ENCODE assay signal across 11 cellular contexts in genomic region chr7:150384406-150385239, GRCh38. TPM values are rescaled to one million over a fixed set of nuclear protein-coding genes. Genes with fewer than 3 reads are reported as not detected.
DNase-seq lines count a peak whose midpoint lies in the region; ATAC-seq, FAIRE-seq and TF ChIP-seq lines count a peak whose summit lies in the region.
"Had no signal": no experiment of that assay in that cellular context is flagged by ENCODE, and none has a peak within 500 bp of the region (broad histone marks: within the 10 kb centered on the region; RNA-seq: fewer than 3 reads in every experiment).

No MANE protein-coding gene starts in this region.

- peaks cover 4% of the 10 kb centered on the region for H3K79me2 ChIP-seq in mammary epithelial cell (ENCODE audit: insufficient read depth, low read length)
- peaks cover 49% of the 10 kb centered on the region for H3K79me2 ChIP-seq in GM12878 (ENCODE audit: control insufficient read depth, insufficient read depth, low read length)

- H3K4me3 ChIP-seq in mammary epithelial cell (replicated peaks in 1 of 3; ENCODE audit: insufficient read depth in 1 of 3, low read depth in 2 of 3, low read length in 3 of 3) (no peak overlapping the region), GM12878 (no peak overlapping the region), upper lobe of right lung (no peak overlapping the region), testis (no peak overlapping the region)
- H3K4me3 ChIP-seq: thyroid gland had no signal

- no peaks in the 10 kb centered on the region for H3K27me3 ChIP-seq in mammary epithelial cell (ENCODE audit: insufficient read depth, low read length)
- no peaks in the 10 kb centered on the region for H3K27me3 ChIP-seq in GM12878 (replicated peaks in 1 of 2; ENCODE audit: control insufficient read depth in 2 of 2, insufficient read depth in 2 of 2, low read length in 1 of 2)
- no peaks in the 10 kb centered on the region for H3K27me3 ChIP-seq in upper lobe of right lung
- no peaks in the 10 kb centered on the region for H3K27me3 ChIP-seq in testis
- H3K27me3 ChIP-seq: thyroid gland had no signal

- no peak overlapping the region for H3K27ac ChIP-seq in mammary epithelial cell (ENCODE audit: insufficient read depth, low read depth, low read length)
- no peak overlapping the region; the same call in 1 of the 2 replicates for H3K27ac ChIP-seq in GM12878 (ENCODE audit: control insufficient read depth, insufficient read depth)
- H3K27ac ChIP-seq in upper lobe of right lung = no peak overlapping the region
- H3K27ac ChIP-seq in testis = no peak overlapping the region
- H3K27ac ChIP-seq: thyroid gland had no signal

- H3K4me1 Mint-ChIP-seq in MCF 10A (ENCODE audit: insufficient read depth, unreplicated experiment) = peaks cover 19% of the 10 kb centered on the region

- DNase-seq in MCF 10A (ENCODE audit: unreplicated experiment) = no peak
- no peak for DNase-seq in mammary epithelial cell
- DNase-seq in GM12878 (ENCODE audit: low read depth, low spot score) = no peak
- DNase-seq in midbrain (lab: John Stamatoyannopoulos, UW) = peak; percentile 51
- peak; percentile 59 for DNase-seq in upper lobe of right lung
- DNase-seq in NCI-H446 treated with DMSO at 0.1 percent for 48 hours (lab: John Stamatoyannopoulos, UW) = no peak
- no peak for DNase-seq in OCI-M2 (lab: John Stamatoyannopoulos, UW; ENCODE audit: unreplicated experiment)
- DNase-seq in testis = no peak
- DNase-seq: activated T-cell treated with anti-CD3 and anti-CD28 coated beads, Interleukin-2, amount 50 U/mL, for 24 hours; Right ventricle myocardium superior; thyroid gland had no signal

- H4K20me1 ChIP-seq in mammary epithelial cell (ENCODE audit: insufficient read depth, low read length) (no peaks in the 10 kb centered on the region), GM12878 (ENCODE audit: control insufficient read depth, insufficient read depth) (no peaks in the 10 kb centered on the region; the same call in 1 of the 2 replicates)

- SMC1A ChIA-PET in GM12878 (lab: Charles Lee; ENCODE audit: uncharacterized antibody, unreplicated experiment) = interaction anchor here (1.0 to 4.7 kb wide), 4 partner anchors 17 to 29 kb away, joined by 4 to 37 read pairs (median 8); a partner anchor contains a TSS

- H2AFZ ChIP-seq in mammary epithelial cell (ENCODE audit: low read depth, low read length) (no peak overlapping the region), GM12878 (ENCODE audit: control insufficient read depth, low read depth, low read length) (no peak overlapping the region)

- H3K4me3 Mint-ChIP-seq in MCF 10A (ENCODE audit: unreplicated experiment) = no peak overlapping the region
- H3K4me3 Mint-ChIP-seq: activated T-cell treated with anti-CD3 and anti-CD28 coated beads, Interleukin-2, amount 50 U/mL, for 24 hours had no signal

- no peak for ATAC-seq in GM12878
- ATAC-seq in upper lobe of right lung = peak; percentile 33

- no peaks in the 10 kb centered on the region for H3K9me3 Mint-ChIP-seq in MCF 10A (ENCODE audit: unreplicated experiment)
- H3K9me3 Mint-ChIP-seq: activated T-cell treated with anti-CD3 and anti-CD28 coated beads, Interleukin-2, amount 50 U/mL, for 24 hours had no signal

- 68% methylated on average over 9 of the region's 14 CpGs for WGBS in mammary epithelial cell (ENCODE audit: low coverage, missing lambda C conversion rate)
- WGBS in GM12878 (ENCODE audit: insufficient coverage, insufficient replicate concordance, low lambda C conversion rate, missing lambda C conversion rate) = 80% methylated on average over 14 of the region's 14 CpGs
- 80 to 81% methylated on average over 14 of the region's 14 CpGs for WGBS in testis, 2 donors

- in situ Hi-C loops in mammary epithelial cell (cut with MboI; ENCODE audit: low sequenced_read_pairs in 2 of 2) = no loop called here
- in situ Hi-C loops in GM12878 (cut with MboI) = no loop called here

- peaks cover 1% of the 10 kb centered on the region for H3K36me3 ChIP-seq in mammary epithelial cell (ENCODE audit: insufficient read depth, low read length)
- H3K36me3 ChIP-seq in GM12878 (ENCODE audit: control insufficient read depth in 2 of 2, insufficient read depth in 2 of 2, low read length in 1 of 2) = peaks cover 6 to 8% of the 10 kb centered on the region in 2 experiments; a peak in 3 of 4 replicates
- no peaks in the 10 kb centered on the region for H3K36me3 ChIP-seq in upper lobe of right lung
- no peaks in the 10 kb centered on the region for H3K36me3 ChIP-seq in testis (ENCODE audit: low read depth, missing control alignments)
- H3K36me3 ChIP-seq: thyroid gland had no signal

- FAIRE-seq in GM12878 (lab: Jason Lieb, UNC) = no peak

- POLR2A ChIA-PET in MCF 10A (lab: Yijun Ruan, JAX) = no interaction called here
- POLR2A ChIA-PET in GM12878 (lab: Charles Lee) = interaction anchor here (0.9 to 2.3 kb wide), 6 partner anchors 15 to 47 kb away, joined by 3 to 6 read pairs (median 4); a partner anchor contains a TSS

- peaks cover 18% of the 10 kb centered on the region for H3K4me1 ChIP-seq in mammary epithelial cell (ENCODE audit: insufficient read depth, low read length)
- peaks cover 47% of the 10 kb centered on the region for H3K4me1 ChIP-seq in GM12878 (ENCODE audit: control insufficient read depth, insufficient read depth, low read length)
- peaks cover 19% of the 10 kb centered on the region for H3K4me1 ChIP-seq in upper lobe of right lung
- H3K4me1 ChIP-seq in testis = peaks cover 13% of the 10 kb centered on the region

- dilution Hi-C loops in mammary epithelial cell (cut with HindIII; ENCODE audit: low sequenced_read_pairs) = no loop called here

- RAD21 ChIA-PET in GM12878 (lab: Charles Lee; ENCODE audit: unreplicated experiment) = interaction anchor here (0.9 to 1.7 kb wide), 4 partner anchors 11 to 21 kb away, joined by 3 to 5 read pairs (median 4); a partner anchor contains a TSS

- peak overlapping the region; percentile 61 for H3K27ac Mint-ChIP-seq in MCF 10A (ENCODE audit: low read depth, unreplicated experiment)
- H3K27ac Mint-ChIP-seq: activated T-cell treated with anti-CD3 and anti-CD28 coated beads, Interleukin-2, amount 50 U/mL, for 24 hours had no signal

- BruUV-seq in MCF 10A (replicated peaks; lab: Mats Ljungman, UMichigan) (no TSS peak), mammary epithelial cell (replicated peaks; lab: Mats Ljungman, UMichigan) (no TSS peak), GM12878 (replicated peaks; lab: Mats Ljungman, UMichigan) (no TSS peak)

- TF ChIP-seq POLR2A in GM12878 (IDR thresholded peaks at IDR 0.05; ENCODE audit: low read depth, low read length) (no peak), testis (IDR thresholded peaks at IDR 0.05) (no peak)

- H3K4me2 ChIP-seq in mammary epithelial cell (ENCODE audit: insufficient read depth, low read depth, low read length) = no peak overlapping the region
- peak overlapping the region; percentile 53; the same call in 1 of the 2 replicates for H3K4me2 ChIP-seq in GM12878 (ENCODE audit: control insufficient read depth, insufficient read depth)

- TF ChIP-seq RAD21 in GM12878 (IDR thresholded peaks at IDR 0.05; ENCODE audit: insufficient read depth, low read depth, low read length) = no peak

- H3K9me3 ChIP-seq in mammary epithelial cell (replicated peaks; ENCODE audit: insufficient read depth, low read length) (no peaks in the 10 kb centered on the region), GM12878 (replicated peaks; ENCODE audit: control insufficient read depth, insufficient read depth, low read length) (no peaks in the 10 kb centered on the region), upper lobe of right lung (no peaks in the 10 kb centered on the region), testis (no peaks in the 10 kb centered on the region)
- H3K9me3 ChIP-seq: thyroid gland had no signal

- no peaks in the 10 kb centered on the region for H3K27me3 Mint-ChIP-seq in MCF 10A (ENCODE audit: insufficient read depth, unreplicated experiment)
- H3K27me3 Mint-ChIP-seq: activated T-cell treated with anti-CD3 and anti-CD28 coated beads, Interleukin-2, amount 50 U/mL, for 24 hours had no signal

- no peak for TF ChIP-seq CTCF in MCF 10A (IDR thresholded peaks at IDR 0.05; ENCODE audit: unreplicated experiment)
- TF ChIP-seq CTCF in mammary epithelial cell (conservative IDR thresholded peaks at IDR 0.05 in 1 of 2, IDR thresholded peaks at IDR 0.05 in 1 of 2; ENCODE audit: extremely low read depth in 1 of 2, insufficient read depth in 1 of 2, low read depth in 1 of 2, low read length in 2 of 2) = no peak
- no peak for TF ChIP-seq CTCF in GM12878 (IDR thresholded peaks at IDR 0.05 in 2 of 3, conservative IDR thresholded peaks at IDR 0.05 in 1 of 3; ENCODE audit: control insufficient read depth in 2 of 3, extremely low read depth in 1 of 3, insufficient read depth in 1 of 3, low read depth in 3 of 3, low read length in 3 of 3)
- no peak for TF ChIP-seq CTCF in upper lobe of right lung (IDR thresholded peaks at IDR 0.05)
- TF ChIP-seq CTCF in testis (IDR thresholded peaks at IDR 0.05) = no peak

- no peaks in the 10 kb centered on the region for H3K36me3 Mint-ChIP-seq in MCF 10A (ENCODE audit: insufficient read depth, unreplicated experiment)

- intact Hi-C loops in MCF 10A (cut with micrococcal nuclease) = no loop called here
- intact Hi-C loops in mammary epithelial cell (cut with micrococcal nuclease) = no loop called here
- intact Hi-C loops in GM12878 (cut with micrococcal nuclease; ENCODE audit: unreplicated experiment) = no loop called here
- intact Hi-C loops in upper lobe of right lung (cut with DNase I) = no loop called here
- intact Hi-C loops in testis (cut with DNase I; ENCODE audit: low total_unique reads) = no loop called here

- TF ChIP-seq EP300 in GM12878 (IDR thresholded peaks at IDR 0.05; ENCODE audit: borderline replicate concordance in 1 of 2, control insufficient read depth in 1 of 2, low read depth in 2 of 2, low read length in 2 of 2) = no peak

- H3K9ac ChIP-seq in mammary epithelial cell (ENCODE audit: insufficient read depth, low read length) (no peak overlapping the region), GM12878 (ENCODE audit: control insufficient read depth, insufficient read depth, low read length) (no peak overlapping the region)

- CTCF ChIA-PET in MCF 10A (lab: Yijun Ruan, JAX) = interaction anchor here (0.8 kb wide), 1 partner anchor 17 kb away, joined by 3 read pairs; no protein-coding TSS in a partner anchor
- CTCF ChIA-PET in mammary epithelial cell (lab: Charles Lee; ENCODE audit: low non-redundant PET) = no interaction called here
- CTCF ChIA-PET in GM12878 (lab: Yijun Ruan, JAX) = interaction anchor here (0.8 to 2.6 kb wide), 4 partner anchors 11 to 29 kb away, joined by 3 to 12 read pairs (median 6); no protein-coding TSS in a partner anchor

RNA-seq across cellular contexts. Expression of gene ZNF775, which starts 5.5 kb away (rescaled TPM):
- 1.7 and 2.0 TPM in 2 replicates for total RNA-seq in MCF 10A (2022)
- total RNA-seq in mammary epithelial cell = 1 to 10 TPM; 2.0 to 2.3 TPM
- polyA plus RNA-seq in mammary epithelial cell = 1.1 TPM
- polyA minus RNA-seq in mammary epithelial cell = 2.6 TPM
- 7.9 and 10.6 TPM in 2 replicates for total RNA-seq in GM12878 (2013; cell fraction: nucleolus; rRNA removed)
- total RNA-seq in GM12878 (2014; rRNA removed) = 7.2 and 11.0 TPM in 2 replicates
- total RNA-seq in GM12878 (2014; rRNA removed; fragmentation: Illumina TruSeq; extraction: Trizol) = 2.3 and 2.8 TPM in 2 replicates
- total RNA-seq in GM12878 (2021) = 12.1 and 14.3 TPM in 2 replicates
- 1.1 TPM for polyA plus RNA-seq in GM12878 (2011; ENCODE audit: low read depth)
- polyA plus RNA-seq in GM12878 (2011; rRNA removed) = 1.8 and 3.6 TPM in 2 replicates
- polyA plus RNA-seq in GM12878 (2011; cell fraction: cytosol; rRNA removed) = 3.6 and 8.5 TPM in 2 replicates
- polyA plus RNA-seq in GM12878 (2011; cell fraction: nucleus; rRNA removed) = 9.0 and 11.2 TPM in 2 replicates
- 5.9 and 7.2 TPM in 2 replicates for polyA plus RNA-seq in GM12878 (2012)
- polyA plus RNA-seq in GM12878 (2014; fragmentation: Illumina TruSeq; extraction: Trizol) = 0.32 and 0.71 TPM in 2 replicates
- under 1 TPM; 0.05 to 0.46 TPM for polyA plus RNA-seq in GM12878 (2014; fragmentation: Nextera tagmentation; extraction: Ambion mirVana)
- polyA plus RNA-seq in GM12878 (2014; rRNA removed) = 9.7 and 11.8 TPM in 2 replicates
- 1 to 10 TPM in 1 of 2 experiments, under 1 TPM in 1; 0.62 to 1.4 TPM for polyA plus RNA-seq in GM12878 (2016; fragmentation: Nextera tagmentation; extraction: Ambion mirVana)
- polyA minus RNA-seq in GM12878 (2011; rRNA and poly(A)+ RNA removed) = 1.1 and 3.0 TPM in 2 replicates
- polyA minus RNA-seq in GM12878 (2011; cell fraction: cytosol; rRNA and poly(A)+ RNA removed) = 3.5 and 5.1 TPM in 2 replicates
- polyA minus RNA-seq in GM12878 (2011; cell fraction: nucleus; rRNA and poly(A)+ RNA removed) = 2.3 and 4.7 TPM in 2 replicates
- total RNA-seq in upper lobe of right lung = 4.4 TPM
- 10 to 100 TPM; 11.0 to 14.1 TPM for total RNA-seq in testis
- 5.2 TPM for polyA plus RNA-seq in testis (ENCODE audit: insufficient read depth, low read depth, low replicate concordance)

RNA-seq across cellular contexts. Expression of gene REPIN1, which starts 16.0 kb away (rescaled TPM):
- total RNA-seq in MCF 10A (2022) (80.8 and 83.0 TPM in 2 replicates), mammary epithelial cell (10 to 100 TPM in 1 of 2 donors, 1 to 10 TPM in 1; 5.6 to 33.5 TPM), GM12878 (2014; rRNA removed) (111 and 122 TPM in 2 replicates), GM12878 (2014; rRNA removed; fragmentation: Illumina TruSeq; extraction: Trizol) (32.1 and 38.7 TPM in 2 replicates), GM12878 (2021) (161 and 172 TPM in 2 replicates), upper lobe of right lung (93.7 TPM), testis (10 to 100 TPM; 59.1 to 73.9 TPM)
- polyA plus RNA-seq in mammary epithelial cell (3.9 TPM), GM12878 (2011; rRNA removed) (56.3 and 88.0 TPM in 2 replicates), GM12878 (2014; fragmentation: Illumina TruSeq; extraction: Trizol) (22.3 and 47.3 TPM in 2 replicates), GM12878 (2014; fragmentation: Nextera tagmentation; extraction: Ambion mirVana) (10 to 100 TPM in 1 of 2 experiments, 1 to 10 TPM in 1; 5.1 to 12.6 TPM), GM12878 (2014; rRNA removed) (139 and 159 TPM in 2 replicates), GM12878 (2016; fragmentation: Nextera tagmentation; extraction: Ambion mirVana) (10 to 100 TPM; 66.4 to 87.4 TPM), testis (ENCODE audit: insufficient read depth, low read depth, low replicate concordance) (45.4 TPM)
- 4.7 TPM for polyA minus RNA-seq in mammary epithelial cell
- total RNA-seq in GM12878 (2013; cell fraction: nucleolus; rRNA removed) = 152 and 192 TPM in 2 replicates
- 43.7 TPM for polyA plus RNA-seq in GM12878 (2011; ENCODE audit: low read depth)
- polyA plus RNA-seq in GM12878 (2011; cell fraction: cytosol; rRNA removed) = 135 and 158 TPM in 2 replicates
- 309 and 343 TPM in 2 replicates for polyA plus RNA-seq in GM12878 (2011; cell fraction: nucleus; rRNA removed)
- polyA plus RNA-seq in GM12878 (2012) = 96.5 and 107 TPM in 2 replicates
- polyA minus RNA-seq in GM12878 (2011; rRNA and poly(A)+ RNA removed) = 40.9 and 86.3 TPM in 2 replicates
- 35.8 and 41.2 TPM in 2 replicates for polyA minus RNA-seq in GM12878 (2011; cell fraction: cytosol; rRNA and poly(A)+ RNA removed)
- 59.8 and 89.9 TPM in 2 replicates for polyA minus RNA-seq in GM12878 (2011; cell fraction: nucleus; rRNA and poly(A)+ RNA removed)

RNA-seq across cellular contexts. Expression of gene RARRES2, which starts 43.2 kb away (rescaled TPM):
- total RNA-seq in MCF 10A (2022) = not detected in 2 replicates
- under 1 TPM in 1 of 2 donors, not detected in 1; 0.17 TPM for total RNA-seq in mammary epithelial cell
- polyA plus RNA-seq in mammary epithelial cell = 0.23 TPM
- polyA minus RNA-seq in mammary epithelial cell = not detected
- total RNA-seq in GM12878 (2013; cell fraction: nucleolus; rRNA removed) = not detected in 2 replicates
- total RNA-seq in GM12878 (2014; rRNA removed) = 0.23 and 0.33 TPM in 2 replicates
- total RNA-seq in GM12878 (2014; rRNA removed; fragmentation: Illumina TruSeq; extraction: Trizol) = not detected in 2 replicates
- 0.96 and 2.2 TPM in 2 replicates for total RNA-seq in GM12878 (2021)
- 1.8 TPM for polyA plus RNA-seq in GM12878 (2011; ENCODE audit: low read depth)
- not detected in 2 replicates for polyA plus RNA-seq in GM12878 (2011; rRNA removed)
- not detected in 2 replicates for polyA plus RNA-seq in GM12878 (2011; cell fraction: cytosol; rRNA removed)
- polyA plus RNA-seq in GM12878 (2011; cell fraction: nucleus; rRNA removed) = not detected in 2 replicates
- 1.9 and 2.2 TPM in 2 replicates for polyA plus RNA-seq in GM12878 (2012)
- polyA plus RNA-seq in GM12878 (2014; fragmentation: Illumina TruSeq; extraction: Trizol) = 0.29 TPM in 1 of 2 replicates, not detected in the other
- polyA plus RNA-seq in GM12878 (2014; fragmentation: Nextera tagmentation; extraction: Ambion mirVana) = under 1 TPM in 1 of 2 experiments, not detected in 1; 0.13 TPM
- 0.18 and 0.41 TPM in 2 replicates for polyA plus RNA-seq in GM12878 (2014; rRNA removed)
- polyA plus RNA-seq in GM12878 (2016; fragmentation: Nextera tagmentation; extraction: Ambion mirVana) = under 1 TPM; 0.40 to 1.00 TPM
- polyA minus RNA-seq in GM12878 (2011; rRNA and poly(A)+ RNA removed) = not detected in 2 replicates
- not detected in 2 replicates for polyA minus RNA-seq in GM12878 (2011; cell fraction: cytosol; rRNA and poly(A)+ RNA removed)
- not detected in 2 replicates for polyA minus RNA-seq in GM12878 (2011; cell fraction: nucleus; rRNA and poly(A)+ RNA removed)
- total RNA-seq in upper lobe of right lung = 259 TPM
- 10 to 100 TPM; 21.1 to 58.8 TPM for total RNA-seq in testis
- polyA plus RNA-seq in testis (ENCODE audit: insufficient read depth, low read depth, low replicate concordance) = 93.7 TPM

Comparison
In these comparisons a context has a peak if more than half of its experiments do, and no peak if none do; other contexts are left out.
1. DNase-seq: peak in midbrain (single experiment) and upper lobe of right lung (single experiment); none in MCF 10A (single experiment), mammary epithelial cell (single experiment), GM12878 (single experiment), NCI-H446 treated with DMSO at 0.1 percent for 48 hours (single experiment), OCI-M2 (single experiment) and testis (single experiment).
2. RNA of gene RARRES2, which starts 43.2 kb away (total RNA-seq): 259 TPM in upper lobe of right lung (single experiment) and 21.1 to 58.8 TPM in testis; 0.23 to 2.2 TPM in GM12878, 0.17 TPM in mammary epithelial cell and not detected in MCF 10A; every median in the first group is over 4 times any median in the second.